ENCODE assay signal across 1 cellular context in the genomic region with DNA sequence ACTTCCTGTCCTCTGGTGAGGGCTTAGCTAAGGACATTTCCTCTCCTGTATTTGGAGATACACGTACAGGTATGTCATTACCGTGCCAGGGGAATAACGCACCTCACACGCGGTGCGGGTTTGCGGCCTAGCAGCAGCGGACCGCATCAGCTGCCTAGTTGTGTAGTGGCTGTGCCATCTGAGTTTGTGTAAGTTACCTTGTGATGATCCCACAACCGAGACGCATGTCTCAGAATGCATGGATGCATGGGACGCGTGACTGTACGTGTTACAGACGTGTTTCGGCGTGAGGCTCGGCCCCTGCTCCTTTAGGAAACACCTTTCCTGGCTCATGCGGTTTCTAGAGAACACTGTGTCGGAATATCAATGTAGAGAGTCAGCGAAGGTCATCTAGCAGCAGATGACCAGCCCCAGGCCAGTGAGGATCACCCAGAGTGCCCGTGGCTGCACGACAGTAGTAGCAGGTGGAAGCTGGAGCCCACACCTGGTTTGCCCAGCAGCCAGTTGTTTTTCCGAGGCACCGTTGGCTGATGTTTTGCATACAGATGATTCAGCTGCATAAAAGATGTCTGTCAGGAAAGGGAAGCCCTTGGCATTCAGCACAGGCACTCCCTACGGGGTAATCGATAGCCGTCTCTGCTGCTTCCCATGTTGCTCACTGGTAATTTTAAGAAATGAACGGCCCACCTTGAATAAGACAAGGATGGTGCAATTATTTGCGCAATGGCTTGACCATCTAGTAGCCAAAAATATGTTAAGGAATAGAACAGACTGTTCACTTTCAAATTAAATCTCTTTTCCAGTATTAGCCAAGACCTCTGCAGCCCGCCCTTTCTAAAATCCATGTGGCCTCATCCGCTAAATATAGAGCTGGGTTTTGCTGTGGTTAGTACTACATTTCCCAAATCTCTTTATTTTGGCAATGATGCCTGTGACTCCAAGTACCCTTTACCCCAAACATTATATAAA.
A peak's percentile ranks its signal among the peaks of the same experiment; 100 is the strongest.
TF ChIP-seq lines count a peak whose summit lies in the region.

No MANE protein-coding gene starts in this region.

TF ChIP-seq in HepG2, 621 proteins besides CTCF, POLR2A, EP300 and RAD21 (continued from another document and continues in another):
- TF ChIP-seq, protein P1, sequence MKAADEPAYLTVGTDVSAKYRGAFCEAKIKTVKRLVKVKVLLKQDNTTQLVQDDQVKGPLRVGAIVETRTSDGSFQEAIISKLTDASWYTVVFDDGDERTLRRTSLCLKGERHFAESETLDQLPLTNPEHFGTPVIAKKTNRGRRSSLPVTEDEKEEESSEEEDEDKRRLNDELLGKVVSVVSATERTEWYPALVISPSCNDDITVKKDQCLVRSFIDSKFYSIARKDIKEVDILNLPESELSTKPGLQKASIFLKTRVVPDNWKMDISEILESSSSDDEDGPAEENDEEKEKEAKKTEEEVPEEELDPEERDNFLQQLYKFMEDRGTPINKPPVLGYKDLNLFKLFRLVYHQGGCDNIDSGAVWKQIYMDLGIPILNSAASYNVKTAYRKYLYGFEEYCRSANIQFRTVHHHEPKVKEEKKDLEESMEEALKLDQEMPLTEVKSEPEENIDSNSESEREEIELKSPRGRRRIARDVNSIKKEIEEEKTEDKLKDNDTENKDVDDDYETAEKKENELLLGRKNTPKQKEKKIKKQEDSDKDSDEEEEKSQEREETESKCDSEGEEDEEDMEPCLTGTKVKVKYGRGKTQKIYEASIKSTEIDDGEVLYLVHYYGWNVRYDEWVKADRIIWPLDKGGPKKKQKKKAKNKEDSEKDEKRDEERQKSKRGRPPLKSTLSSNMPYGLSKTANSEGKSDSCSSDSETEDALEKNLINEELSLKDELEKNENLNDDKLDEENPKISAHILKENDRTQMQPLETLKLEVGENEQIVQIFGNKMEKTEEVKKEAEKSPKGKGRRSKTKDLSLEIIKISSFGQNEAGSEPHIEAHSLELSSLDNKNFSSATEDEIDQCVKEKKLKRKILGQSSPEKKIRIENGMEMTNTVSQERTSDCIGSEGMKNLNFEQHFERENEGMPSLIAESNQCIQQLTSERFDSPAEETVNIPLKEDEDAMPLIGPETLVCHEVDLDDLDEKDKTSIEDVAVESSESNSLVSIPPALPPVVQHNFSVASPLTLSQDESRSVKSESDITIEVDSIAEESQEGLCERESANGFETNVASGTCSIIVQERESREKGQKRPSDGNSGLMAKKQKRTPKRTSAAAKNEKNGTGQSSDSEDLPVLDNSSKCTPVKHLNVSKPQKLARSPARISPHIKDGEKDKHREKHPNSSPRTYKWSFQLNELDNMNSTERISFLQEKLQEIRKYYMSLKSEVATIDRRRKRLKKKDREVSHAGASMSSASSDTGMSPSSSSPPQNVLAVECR (CRISPR knock-in tag; IDR thresholded peaks at IDR 0.05; ENCODE audit: borderline replicate concordance), result peak; percentile 18; the same call in 1 of the 2 replicates
- no peak for TF ChIP-seq SIN3A (IDR thresholded peaks at IDR 0.05; ENCODE audit: borderline replicate concordance, low read depth, low read length)
- TF ChIP-seq KLF12 (CRISPR knock-in tag; IDR thresholded peaks at IDR 0.05; ENCODE audit: borderline replicate concordance), result no peak
- TF ChIP-seq TAF1 (CRISPR knock-in tag; IDR thresholded peaks at IDR 0.05), result peak; percentile 38; the same call in 1 of the 2 replicates
- TF ChIP-seq SRY (CRISPR knock-in tag; IDR thresholded peaks at IDR 0.05), result no peak
- no peak for TF ChIP-seq ZNF329 (CRISPR knock-in tag; IDR thresholded peaks at IDR 0.05; ENCODE audit: low read depth)
- no peak; the same call in 1 of the 2 replicates for TF ChIP-seq MAF1 (CRISPR knock-in tag; IDR thresholded peaks at IDR 0.05; ENCODE audit: borderline replicate concordance)
- no peak for TF ChIP-seq ZFP62 (CRISPR knock-in tag; IDR thresholded peaks at IDR 0.05)
- no peak for TF ChIP-seq MAZ (IDR thresholded peaks at IDR 0.05; ENCODE audit: borderline replicate concordance, low read depth, low read length)
- TF ChIP-seq MAZ (CRISPR knock-in tag; IDR thresholded peaks at IDR 0.05; ENCODE audit: low read depth), result 0 out of 2 replicates have a peak, but pooled peaks have one; percentile 48
- TF ChIP-seq NRL (CRISPR knock-in tag; IDR thresholded peaks at IDR 0.05; ENCODE audit: borderline replicate concordance), result peak; percentile 33; the same call in 1 of the 2 replicates
- no peak for TF ChIP-seq HDAC2 (CRISPR knock-in tag; IDR thresholded peaks at IDR 0.05)
- TF ChIP-seq SETDB1 (CRISPR knock-in tag; IDR thresholded peaks at IDR 0.05; ENCODE audit: borderline replicate concordance), result no peak
- TF ChIP-seq, protein P2, sequence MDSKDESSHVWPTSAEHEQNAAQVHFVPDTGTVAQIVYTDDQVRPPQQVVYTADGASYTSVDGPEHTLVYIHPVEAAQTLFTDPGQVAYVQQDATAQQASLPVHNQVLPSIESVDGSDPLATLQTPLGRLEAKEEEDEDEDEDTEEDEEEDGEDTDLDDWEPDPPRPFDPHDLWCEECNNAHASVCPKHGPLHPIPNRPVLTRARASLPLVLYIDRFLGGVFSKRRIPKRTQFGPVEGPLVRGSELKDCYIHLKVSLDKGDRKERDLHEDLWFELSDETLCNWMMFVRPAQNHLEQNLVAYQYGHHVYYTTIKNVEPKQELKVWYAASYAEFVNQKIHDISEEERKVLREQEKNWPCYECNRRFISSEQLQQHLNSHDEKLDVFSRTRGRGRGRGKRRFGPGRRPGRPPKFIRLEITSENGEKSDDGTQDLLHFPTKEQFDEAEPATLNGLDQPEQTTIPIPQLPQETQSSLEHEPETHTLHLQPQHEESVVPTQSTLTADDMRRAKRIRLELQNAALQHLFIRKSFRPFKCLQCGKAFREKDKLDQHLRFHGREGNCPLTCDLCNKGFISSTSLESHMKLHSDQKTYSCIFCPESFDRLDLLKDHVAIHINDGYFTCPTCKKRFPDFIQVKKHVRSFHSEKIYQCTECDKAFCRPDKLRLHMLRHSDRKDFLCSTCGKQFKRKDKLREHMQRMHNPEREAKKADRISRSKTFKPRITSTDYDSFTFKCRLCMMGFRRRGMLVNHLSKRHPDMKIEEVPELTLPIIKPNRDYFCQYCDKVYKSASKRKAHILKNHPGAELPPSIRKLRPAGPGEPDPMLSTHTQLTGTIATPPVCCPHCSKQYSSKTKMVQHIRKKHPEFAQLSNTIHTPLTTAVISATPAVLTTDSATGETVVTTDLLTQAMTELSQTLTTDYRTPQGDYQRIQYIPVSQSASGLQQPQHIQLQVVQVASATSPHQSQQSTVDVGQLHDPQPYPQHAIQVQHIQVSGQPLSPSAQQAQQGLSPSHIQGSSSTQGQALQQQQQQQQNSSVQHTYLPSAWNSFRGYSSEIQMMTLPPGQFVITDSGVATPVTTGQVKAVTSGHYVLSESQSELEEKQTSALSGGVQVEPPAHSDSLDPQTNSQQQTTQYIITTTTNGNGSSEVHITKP (CRISPR knock-in tag; IDR thresholded peaks at IDR 0.05; ENCODE audit: low read depth), result no peak
- no peak for TF ChIP-seq ZNF484 (CRISPR knock-in tag; IDR thresholded peaks at IDR 0.05; ENCODE audit: borderline replicate concordance, low read depth)
- 0 out of 2 replicates have a peak, but pooled peaks have one; percentile 12 for TF ChIP-seq KAT8 (CRISPR knock-in tag; IDR thresholded peaks at IDR 0.05)
- TF ChIP-seq CHCHD3 (CRISPR knock-in tag; IDR thresholded peaks at IDR 0.05), result no peak
- TF ChIP-seq, protein P3, sequence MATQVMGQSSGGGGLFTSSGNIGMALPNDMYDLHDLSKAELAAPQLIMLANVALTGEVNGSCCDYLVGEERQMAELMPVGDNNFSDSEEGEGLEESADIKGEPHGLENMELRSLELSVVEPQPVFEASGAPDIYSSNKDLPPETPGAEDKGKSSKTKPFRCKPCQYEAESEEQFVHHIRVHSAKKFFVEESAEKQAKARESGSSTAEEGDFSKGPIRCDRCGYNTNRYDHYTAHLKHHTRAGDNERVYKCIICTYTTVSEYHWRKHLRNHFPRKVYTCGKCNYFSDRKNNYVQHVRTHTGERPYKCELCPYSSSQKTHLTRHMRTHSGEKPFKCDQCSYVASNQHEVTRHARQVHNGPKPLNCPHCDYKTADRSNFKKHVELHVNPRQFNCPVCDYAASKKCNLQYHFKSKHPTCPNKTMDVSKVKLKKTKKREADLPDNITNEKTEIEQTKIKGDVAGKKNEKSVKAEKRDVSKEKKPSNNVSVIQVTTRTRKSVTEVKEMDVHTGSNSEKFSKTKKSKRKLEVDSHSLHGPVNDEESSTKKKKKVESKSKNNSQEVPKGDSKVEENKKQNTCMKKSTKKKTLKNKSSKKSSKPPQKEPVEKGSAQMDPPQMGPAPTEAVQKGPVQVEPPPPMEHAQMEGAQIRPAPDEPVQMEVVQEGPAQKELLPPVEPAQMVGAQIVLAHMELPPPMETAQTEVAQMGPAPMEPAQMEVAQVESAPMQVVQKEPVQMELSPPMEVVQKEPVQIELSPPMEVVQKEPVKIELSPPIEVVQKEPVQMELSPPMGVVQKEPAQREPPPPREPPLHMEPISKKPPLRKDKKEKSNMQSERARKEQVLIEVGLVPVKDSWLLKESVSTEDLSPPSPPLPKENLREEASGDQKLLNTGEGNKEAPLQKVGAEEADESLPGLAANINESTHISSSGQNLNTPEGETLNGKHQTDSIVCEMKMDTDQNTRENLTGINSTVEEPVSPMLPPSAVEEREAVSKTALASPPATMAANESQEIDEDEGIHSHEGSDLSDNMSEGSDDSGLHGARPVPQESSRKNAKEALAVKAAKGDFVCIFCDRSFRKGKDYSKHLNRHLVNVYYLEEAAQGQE (IDR thresholded peaks at IDR 0.05; ENCODE audit: borderline replicate concordance in 1 of 2, low read depth in 1 of 2, low read length in 2 of 2), result no peak
- TF ChIP-seq, protein P4, sequence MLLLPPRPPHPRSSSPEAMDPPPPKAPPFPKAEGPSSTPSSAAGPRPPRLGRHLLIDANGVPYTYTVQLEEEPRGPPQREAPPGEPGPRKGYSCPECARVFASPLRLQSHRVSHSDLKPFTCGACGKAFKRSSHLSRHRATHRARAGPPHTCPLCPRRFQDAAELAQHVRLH (CRISPR knock-in tag; IDR thresholded peaks at IDR 0.05; ENCODE audit: borderline replicate concordance, low read depth), result no peak
- TF ChIP-seq HNRNPH1 (optimal IDR thresholded peaks at IDR 0.05; ENCODE audit: low read depth, low read length), result no peak
- TF ChIP-seq, protein P5, sequence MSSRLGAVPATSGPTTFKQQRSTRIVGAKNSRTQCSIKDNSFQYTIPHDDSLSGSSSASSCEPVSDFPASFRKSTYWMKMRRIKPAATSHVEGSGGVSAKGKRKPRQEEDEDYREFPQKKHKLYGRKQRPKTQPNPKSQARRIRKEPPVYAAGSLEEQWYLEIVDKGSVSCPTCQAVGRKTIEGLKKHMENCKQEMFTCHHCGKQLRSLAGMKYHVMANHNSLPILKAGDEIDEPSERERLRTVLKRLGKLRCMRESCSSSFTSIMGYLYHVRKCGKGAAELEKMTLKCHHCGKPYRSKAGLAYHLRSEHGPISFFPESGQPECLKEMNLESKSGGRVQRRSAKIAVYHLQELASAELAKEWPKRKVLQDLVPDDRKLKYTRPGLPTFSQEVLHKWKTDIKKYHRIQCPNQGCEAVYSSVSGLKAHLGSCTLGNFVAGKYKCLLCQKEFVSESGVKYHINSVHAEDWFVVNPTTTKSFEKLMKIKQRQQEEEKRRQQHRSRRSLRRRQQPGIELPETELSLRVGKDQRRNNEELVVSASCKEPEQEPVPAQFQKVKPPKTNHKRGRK (CRISPR knock-in tag; IDR thresholded peaks at IDR 0.05), result no peak
- TF ChIP-seq, protein P6, sequence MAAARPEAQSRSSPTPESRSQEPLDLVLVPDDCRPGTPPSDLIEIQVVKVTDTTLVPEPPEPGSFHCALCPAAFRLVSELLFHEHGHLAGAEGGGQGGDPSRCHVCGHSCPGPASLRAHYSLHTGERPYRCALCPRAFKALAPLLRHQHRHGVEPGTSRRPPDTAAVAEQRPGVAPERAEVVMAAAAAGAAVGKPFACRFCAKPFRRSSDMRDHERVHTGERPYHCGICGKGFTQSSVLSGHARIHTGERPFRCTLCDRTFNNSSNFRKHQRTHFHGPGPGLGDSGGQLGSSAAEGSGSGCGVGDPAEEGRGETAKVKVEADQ (CRISPR knock-in tag; IDR thresholded peaks at IDR 0.05; ENCODE audit: borderline replicate concordance), result peak; percentile 81; the same call in 1 of the 2 replicates
- TF ChIP-seq MXD4 (CRISPR knock-in tag; IDR thresholded peaks at IDR 0.05), result no peak; the same call in 1 of the 2 replicates
- TF ChIP-seq FOXP1 (IDR thresholded peaks at IDR 0.05), result no peak
- TF ChIP-seq FOXP1 (CRISPR knock-in tag; IDR thresholded peaks at IDR 0.05), result no peak
- TF ChIP-seq HNRNPL (IDR thresholded peaks at IDR 0.05; ENCODE audit: low read depth, low read length), result no peak
- no peak for TF ChIP-seq NR2F6 (IDR thresholded peaks at IDR 0.05)
- no peak for TF ChIP-seq NR2F6 (CRISPR knock-in tag; IDR thresholded peaks at IDR 0.05)
- TF ChIP-seq, protein P7, sequence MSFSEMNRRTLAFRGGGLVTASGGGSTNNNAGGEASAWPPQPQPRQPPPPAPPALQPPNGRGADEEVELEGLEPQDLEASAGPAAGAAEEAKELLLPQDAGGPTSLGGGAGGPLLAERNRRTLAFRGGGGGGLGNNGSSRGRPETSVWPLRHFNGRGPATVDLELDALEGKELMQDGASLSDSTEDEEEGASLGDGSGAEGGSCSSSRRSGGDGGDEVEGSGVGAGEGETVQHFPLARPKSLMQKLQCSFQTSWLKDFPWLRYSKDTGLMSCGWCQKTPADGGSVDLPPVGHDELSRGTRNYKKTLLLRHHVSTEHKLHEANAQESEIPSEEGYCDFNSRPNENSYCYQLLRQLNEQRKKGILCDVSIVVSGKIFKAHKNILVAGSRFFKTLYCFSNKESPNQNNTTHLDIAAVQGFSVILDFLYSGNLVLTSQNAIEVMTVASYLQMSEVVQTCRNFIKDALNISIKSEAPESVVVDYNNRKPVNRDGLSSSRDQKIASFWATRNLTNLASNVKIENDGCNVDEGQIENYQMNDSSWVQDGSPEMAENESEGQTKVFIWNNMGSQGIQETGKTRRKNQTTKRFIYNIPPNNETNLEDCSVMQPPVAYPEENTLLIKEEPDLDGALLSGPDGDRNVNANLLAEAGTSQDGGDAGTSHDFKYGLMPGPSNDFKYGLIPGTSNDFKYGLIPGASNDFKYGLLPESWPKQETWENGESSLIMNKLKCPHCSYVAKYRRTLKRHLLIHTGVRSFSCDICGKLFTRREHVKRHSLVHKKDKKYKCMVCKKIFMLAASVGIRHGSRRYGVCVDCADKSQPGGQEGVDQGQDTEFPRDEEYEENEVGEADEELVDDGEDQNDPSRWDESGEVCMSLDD (CRISPR knock-in tag; IDR thresholded peaks at IDR 0.05; ENCODE audit: borderline replicate concordance), result no peak
- TF ChIP-seq, protein P8, sequence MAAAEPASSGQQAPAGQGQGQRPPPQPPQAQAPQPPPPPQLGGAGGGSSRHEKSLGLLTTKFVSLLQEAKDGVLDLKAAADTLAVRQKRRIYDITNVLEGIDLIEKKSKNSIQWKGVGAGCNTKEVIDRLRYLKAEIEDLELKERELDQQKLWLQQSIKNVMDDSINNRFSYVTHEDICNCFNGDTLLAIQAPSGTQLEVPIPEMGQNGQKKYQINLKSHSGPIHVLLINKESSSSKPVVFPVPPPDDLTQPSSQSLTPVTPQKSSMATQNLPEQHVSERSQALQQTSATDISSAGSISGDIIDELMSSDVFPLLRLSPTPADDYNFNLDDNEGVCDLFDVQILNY (CRISPR knock-in tag; conservative IDR thresholded peaks at IDR 0.05), result no peak
